In the genomic region with DNA sequence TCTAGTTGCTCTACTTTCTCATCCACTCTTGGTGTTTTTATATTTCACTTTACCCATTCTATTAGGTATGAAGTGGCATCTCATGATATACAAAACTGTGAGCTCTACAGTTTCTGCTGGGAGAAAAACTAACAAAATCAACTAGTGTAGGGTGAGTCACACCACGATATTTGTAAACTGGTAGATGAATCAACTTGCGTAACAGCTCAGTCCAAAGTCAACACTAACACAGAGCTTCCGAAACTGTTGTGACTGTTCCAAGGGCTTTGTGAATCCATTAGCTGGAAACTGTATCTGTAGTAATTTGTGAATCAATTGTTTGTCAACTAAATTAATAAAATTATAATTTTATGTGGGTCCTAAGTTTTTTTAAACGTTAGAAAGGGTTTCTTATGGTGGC, we compare ENCODE assay signal across 15 cellular contexts.
DNase-seq lines count a peak whose midpoint lies in the region; ATAC-seq and TF ChIP-seq lines count a peak whose summit lies in the region.
"Had no signal": no experiment of that assay in that cellular context is flagged by ENCODE, and none has a peak within 500 bp of the region (broad histone marks: within the 10 kb centered on the region; RNA-seq: fewer than 3 reads in every experiment).

No MANE protein-coding gene starts in this region.

- no peak overlapping the region for H3K4me2 ChIP-seq in trophoblast cell (ENCODE audit: low read length)
- H3K4me2 ChIP-seq: neural progenitor cell had no signal

- H2AFZ ChIP-seq in trophoblast cell (ENCODE audit: insufficient read depth, low read length, poor library complexity) = no peak overlapping the region
- H2AFZ ChIP-seq: neural progenitor cell had no signal

- ATAC-seq in Panc1 (peak; percentile 89; the same call in 1 of the 2 replicates), esophagus mucosa (peak; percentile 87), HG02852 (IDR thresholded peaks at IDR 0.05; ENCODE audit: unreplicated experiment) (no peak), GM21619 (IDR thresholded peaks at IDR 0.05; ENCODE audit: unreplicated experiment) (no peak)
- ATAC-seq: SK-N-SH treated with all-trans-retinoic acid at 6 μM for 48 hours had no signal

- H3K23ac ChIP-seq in trophoblast cell (ENCODE audit: low read length) = no peak overlapping the region

- no peak overlapping the region for H2BK12ac ChIP-seq in trophoblast cell (ENCODE audit: low read length)

- H3K9me3 ChIP-seq in Panc1 (ENCODE audit: control insufficient read depth, insufficient read depth, low read depth, low read length) (no peaks in the 10 kb centered on the region), trophoblast cell (ENCODE audit: insufficient read depth, low read depth, low read length) (no peaks in the 10 kb centered on the region)

- H3K79me2 ChIP-seq in trophoblast cell (ENCODE audit: control insufficient read depth, insufficient read depth, low read length, poor library complexity) = no peaks in the 10 kb centered on the region

- no peak overlapping the region for H3K18ac ChIP-seq in trophoblast cell (ENCODE audit: low read length)

- no TSS peak for BruUV-seq in Panc1 (replicated peaks; lab: Mats Ljungman, UMichigan)

- POLR2A ChIA-PET in Panc1 (lab: Charles Lee) = no interaction called here

- DNase-seq in GM03348 (ENCODE audit: low spot score) (peak; percentile 50), Panc1 (ENCODE audit: low read depth, low spot score) (peak; percentile 58), trophoblast cell (peak; percentile 19 to 60), C1 segment of cervical spinal cord (lab: John Stamatoyannopoulos, UW) (no peak), NCI-H2227 treated with DMSO at 0.1 percent for 48 hours (lab: John Stamatoyannopoulos, UW) (no peak)
- DNase-seq: activated CD4-positive, alpha-beta T cell treated with anti-CD3 and anti-CD28 coated beads, Interleukin-2, amount 10 ng/mL, durations not matched to agents 7 days and 5 days; activated naive CD4-positive, alpha-beta T cell treated with anti-CD3 and anti-CD28 coated beads for 36 hours; islet precursor cell; KBM-7; NCI-H526 had no signal

- no peak overlapping the region for H2BK120ac ChIP-seq in trophoblast cell (ENCODE audit: insufficient read depth, low read length, poor library complexity)

- WGBS in trophoblast cell (ENCODE audit: extremely low coverage, insufficient coverage, insufficient read length) = no CpG with 5 or more reads among the region's 4 CpGs

- H3K14ac ChIP-seq in trophoblast cell (ENCODE audit: low read length) = no peak overlapping the region

- in situ Hi-C loops in Panc1 (cut with HindIII; ENCODE audit: low pct_unique_long_range_greater_than_20kb, low sequenced_read_pairs) = no loop called here

- peaks cover 11% of the 10 kb centered on the region for H3K79me1 ChIP-seq in trophoblast cell (ENCODE audit: low read length)

- H3K27me3 ChIP-seq in Panc1 (ENCODE audit: control insufficient read depth, insufficient read depth, low read length) (no peaks in the 10 kb centered on the region), trophoblast cell (ENCODE audit: insufficient read depth, low read length) (no peaks in the 10 kb centered on the region)
- H3K27me3 ChIP-seq: neural progenitor cell had no signal

- intact Hi-C loops in Panc1 (cut with micrococcal nuclease; ENCODE audit: unreplicated experiment) = no loop called here

- H3K4ac ChIP-seq in trophoblast cell (ENCODE audit: low read depth, low read length) = no peak overlapping the region

- H3K4me3 ChIP-seq in Panc1 (ENCODE audit: low read depth in 2 of 2, low read length in 2 of 2) = no peak overlapping the region
- no peak overlapping the region for H3K4me3 ChIP-seq in trophoblast cell (ENCODE audit: low read depth, low read length)
- H3K4me3 ChIP-seq: neural progenitor cell had no signal

- no peak overlapping the region for H4K91ac ChIP-seq in trophoblast cell (ENCODE audit: low read depth, low read length)

- TF ChIP-seq CTCF in Panc1 (IDR thresholded peaks at IDR 0.05) = no peak

- no peak overlapping the region for H2BK5ac ChIP-seq in trophoblast cell (ENCODE audit: low read depth, low read length, poor library complexity)

- H4K8ac ChIP-seq in trophoblast cell (ENCODE audit: low read depth, low read length) = no peak overlapping the region

- peaks cover 5% of the 10 kb centered on the region for H3K4me1 ChIP-seq in Panc1 (ENCODE audit: control insufficient read depth, insufficient read depth, low read length)
- peaks cover 8 to 14% of the 10 kb centered on the region in 2 experiments for H3K4me1 ChIP-seq in trophoblast cell (ENCODE audit: control insufficient read depth in 1 of 2, insufficient read depth in 2 of 2, low read length in 2 of 2)
- H3K4me1 ChIP-seq: neural progenitor cell had no signal

- CTCF ChIA-PET in Panc1 (lab: Charles Lee) = no interaction called here

- H3K27ac ChIP-seq in Panc1 (ENCODE audit: low read length) (no peak overlapping the region), trophoblast cell (ENCODE audit: low read depth, low read length) (no peak overlapping the region)
- H3K27ac ChIP-seq: neural progenitor cell had no signal

- no peak overlapping the region for H3K9ac ChIP-seq in trophoblast cell (ENCODE audit: low read length)
- H3K9ac ChIP-seq: neural progenitor cell had no signal

- H3K36me3 ChIP-seq in Panc1 (ENCODE audit: control insufficient read depth, insufficient read depth, low read length) (no peaks in the 10 kb centered on the region), trophoblast cell (ENCODE audit: control insufficient read depth in 1 of 2, insufficient read depth in 2 of 2, low read length in 2 of 2) (no peaks in the 10 kb centered on the region)
- H3K36me3 ChIP-seq: neural progenitor cell had no signal

- no peak overlapping the region for H4K12ac ChIP-seq in trophoblast cell (ENCODE audit: low read depth, low read length)

- no peak overlapping the region for H2AK5ac ChIP-seq in trophoblast cell (ENCODE audit: low read length)

Comparison
In these comparisons a context has a peak if more than half of its experiments do, and no peak if none do; other contexts are left out.
1. DNase-seq: peak in GM03348 (single experiment), Panc1 (single experiment) and trophoblast cell (2 of 2); none in C1 segment of cervical spinal cord (0 of 14) and NCI-H2227 treated with DMSO at 0.1 percent for 48 hours (single experiment).
2. ATAC-seq: peak in Panc1 (single experiment) and esophagus mucosa (single experiment); none in HG02852 (single experiment) and GM21619 (single experiment).